In the genomic region with DNA sequence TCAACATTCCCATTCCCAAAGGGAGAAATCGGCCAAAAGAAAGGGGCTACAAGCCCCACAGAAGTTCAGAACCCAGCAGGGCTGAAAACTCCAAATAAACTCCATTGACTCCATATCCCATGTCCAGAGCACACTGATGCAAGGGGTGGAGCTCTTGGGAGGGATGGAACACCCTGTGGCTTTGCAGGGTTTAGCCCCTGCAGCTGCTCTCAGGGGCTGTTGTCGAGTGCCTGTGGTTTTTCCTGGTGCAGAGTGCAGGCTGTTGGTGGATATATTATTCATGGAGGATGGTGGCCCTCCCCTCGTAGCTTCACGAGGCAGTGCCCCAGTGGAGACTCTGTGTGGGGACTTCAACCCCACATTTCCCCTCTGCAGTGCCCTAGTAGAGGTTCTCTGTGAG, we compare ENCODE assay signal across 26 cellular contexts. TPM values are rescaled to one million over a fixed set of nuclear protein-coding genes. Genes with fewer than 3 reads are reported as not detected.
"Had no signal": no experiment of that assay in that cellular context is flagged by ENCODE, and none has a peak within 500 bp of the region (broad histone marks: within the 10 kb centered on the region; RNA-seq: fewer than 3 reads in every experiment).

No MANE protein-coding gene starts in this region.

- H3K4me2 ChIP-seq: hepatocyte had no signal

- H3K27me3 ChIP-seq: colonic mucosa, gastrocnemius medialis, hepatocyte had no signal

- H3K9me3 ChIP-seq: colonic mucosa, gastrocnemius medialis had no signal

- H2AFZ ChIP-seq: hepatocyte had no signal

- DNase-seq: activated CD4-positive, alpha-beta memory T cell treated with anti-CD3 and anti-CD28 coated beads, Interleukin-2, amount 10 ng/mL, durations not matched to agents 7 days and 5 days; activated CD4-positive, alpha-beta T cell treated with anti-CD3 and anti-CD28 coated beads for 1 hour; activated CD4-positive, alpha-beta T cell treated with anti-CD3 and anti-CD28 coated beads, Interleukin-2, amount 10 ng/mL, durations not matched to agents 7 days and 5 days; activated CD8-positive, alpha-beta memory T cell treated with anti-CD3 and anti-CD28 coated beads, Interleukin-2, amount 50 U/mL, for 48 hours; activated gamma-delta T cell treated with Interleukin-2 at 50 U/mL for 16 hours; activated naive CD4-positive, alpha-beta T cell treated with anti-CD3 and anti-CD28 coated beads, Interleukin-2, amount 50 U/mL, for 16 hours; activated T-cell treated with anti-CD3 and anti-CD28 coated beads, Interleukin-2, amount 50 U/mL, for 24 hours; amygdala; colonic mucosa; dorsolateral prefrontal cortex; effector memory CD4-positive, alpha-beta T cell; erythroblast; gastrocnemius medialis; islet precursor cell; left ventricle myocardium superior; naive thymus-derived CD4-positive, alpha-beta T cell; nucleus accumbens; right cardiac atrium; spleen; stimulated activated naive CD4-positive, alpha-beta T cell; SW 1271; T-helper 9 cell; trophoblast cell had no signal

- H3K4me3 Mint-ChIP-seq: activated CD4-positive, alpha-beta memory T cell treated with anti-CD3 and anti-CD28 coated beads, Interleukin-2, amount 10 ng/mL, durations not matched to agents 7 days and 5 days; activated CD4-positive, alpha-beta T cell treated with anti-CD3 and anti-CD28 coated beads, Interleukin-2, amount 10 ng/mL, durations not matched to agents 7 days and 5 days; activated T-cell treated with anti-CD3 and anti-CD28 coated beads, Interleukin-2, amount 50 U/mL, for 24 hours; activated T-helper 17 cell treated with anti-CD3 and anti-CD28 coated beads, Interleukin-2, amount 50 U/mL, for 72 hours; naive thymus-derived CD4-positive, alpha-beta T cell; T-helper 1 cell treated with Interleukin-12 subunit alpha and Interleukin-12 subunit beta and Interleukin-4 antibody, amounts not matched to agents 30 μg/mL and 1 μg/mL, for 36 hours had no signal

- ATAC-seq: activated T-helper 17 cell treated with anti-CD3 and anti-CD28 coated beads, Interleukin-2, amount 50 U/mL, for 72 hours; gastrocnemius medialis; left ventricle myocardium superior; naive thymus-derived CD4-positive, alpha-beta T cell; right cardiac atrium had no signal

- H3K4me3 ChIP-seq: colonic mucosa, dorsolateral prefrontal cortex, gastrocnemius medialis, hepatocyte, spleen had no signal

- H3K27ac Mint-ChIP-seq: activated CD4-positive, alpha-beta memory T cell treated with anti-CD3 and anti-CD28 coated beads, Interleukin-2, amount 10 ng/mL, durations not matched to agents 7 days and 5 days; activated CD4-positive, alpha-beta T cell treated with anti-CD3 and anti-CD28 coated beads, Interleukin-2, amount 10 ng/mL, durations not matched to agents 7 days and 5 days; activated T-cell treated with anti-CD3 and anti-CD28 coated beads, Interleukin-2, amount 50 U/mL, for 24 hours; activated T-helper 17 cell treated with anti-CD3 and anti-CD28 coated beads, Interleukin-2, amount 50 U/mL, for 72 hours; T-helper 1 cell treated with Interleukin-12 subunit alpha and Interleukin-12 subunit beta and Interleukin-4 antibody, amounts not matched to agents 30 μg/mL and 1 μg/mL, for 36 hours had no signal

- H3K4me1 ChIP-seq: colonic mucosa had no signal

- H3K27me3 Mint-ChIP-seq: activated CD4-positive, alpha-beta memory T cell treated with anti-CD3 and anti-CD28 coated beads, Interleukin-2, amount 10 ng/mL, durations not matched to agents 7 days and 5 days; activated CD4-positive, alpha-beta T cell treated with anti-CD3 and anti-CD28 coated beads, Interleukin-2, amount 10 ng/mL, durations not matched to agents 7 days and 5 days had no signal

- H3K27ac ChIP-seq: colonic mucosa, dorsolateral prefrontal cortex had no signal

- H3K79me2 ChIP-seq: hepatocyte had no signal

- H3K36me3 ChIP-seq: colonic mucosa, gastrocnemius medialis had no signal

- H3K4me1 Mint-ChIP-seq: activated T-helper 17 cell treated with anti-CD3 and anti-CD28 coated beads, Interleukin-2, amount 50 U/mL, for 72 hours had no signal

RNA-seq across cellular contexts. Expression of a gene that starts 53.7 kb away (rescaled TPM):
- total RNA-seq: activated CD4-positive, alpha-beta T cell treated with anti-CD3 and anti-CD28 coated beads, Interleukin-2, amount 10 ng/mL, durations not matched to agents 7 days and 5 days had no signal
- polyA plus RNA-seq: naive thymus-derived CD4-positive, alpha-beta T cell had no signal
